Comparison of ENCODE assay signal across 13 cellular contexts in the genomic region with DNA sequence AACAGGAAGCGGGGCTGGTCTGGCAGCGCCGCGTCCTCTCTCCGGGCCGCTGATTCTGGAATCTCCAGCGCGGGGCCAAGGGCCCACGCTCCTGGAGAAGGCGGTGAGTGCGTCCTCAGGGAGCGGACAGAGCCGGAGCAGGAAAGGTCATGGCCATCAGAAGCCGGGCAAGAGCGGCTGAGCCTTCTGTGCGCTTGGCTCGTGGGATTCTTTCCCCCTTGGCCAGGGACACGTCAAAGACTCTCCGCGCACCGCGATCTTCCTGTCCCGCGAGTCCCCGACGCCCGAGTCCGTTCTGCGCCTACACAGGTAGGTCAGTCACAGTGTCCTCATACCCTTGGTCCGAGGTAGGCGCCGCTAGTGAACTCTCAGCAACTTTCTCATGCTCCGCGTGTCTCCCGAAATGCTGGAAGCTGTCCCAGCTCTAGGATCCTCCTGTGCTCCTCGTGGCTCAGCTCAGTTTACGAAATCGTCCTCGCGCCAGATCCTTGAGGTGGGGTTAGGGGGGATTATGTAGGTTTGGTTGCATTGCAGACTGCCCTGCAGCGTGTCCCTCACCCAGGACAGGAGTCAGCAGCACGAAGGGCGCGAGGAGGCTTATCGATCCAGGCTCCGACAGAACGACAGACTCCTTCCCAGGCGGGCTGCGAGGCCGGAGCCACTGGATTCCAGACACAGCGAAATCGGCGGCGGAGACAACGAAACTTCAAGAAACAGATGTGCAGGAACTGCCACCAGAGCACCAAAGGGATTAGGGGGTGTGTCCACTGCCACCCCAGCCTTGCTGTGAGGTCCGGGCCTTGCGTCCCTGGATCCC. TPM values are rescaled to one million over a fixed set of nuclear protein-coding genes. Genes with fewer than 3 reads are reported as not detected.
DNase-seq lines count a peak whose midpoint lies in the region; ATAC-seq, FAIRE-seq and TF ChIP-seq lines count a peak whose summit lies in the region.
"Had no signal": no experiment of that assay in that cellular context is flagged by ENCODE, and none has a peak within 500 bp of the region (broad histone marks: within the 10 kb centered on the region; RNA-seq: fewer than 3 reads in every experiment).

No MANE protein-coding gene starts in this region.

- H4K20me1 ChIP-seq in osteoblast (ENCODE audit: insufficient read depth, low read length) = no peaks in the 10 kb centered on the region

- H3K27me3 Mint-ChIP-seq in activated B cell treated with CpG ODN at 0.5 μM for 24 hours = peaks cover 74% of the 10 kb centered on the region

- peak overlapping the region; percentile 73 for H3K4me3 Mint-ChIP-seq in activated B cell treated with CpG ODN at 0.5 μM for 24 hours

- intact Hi-C loops in activated B cell treated with CpG ODN at 0.5 μM for 24 hours (cut with micrococcal nuclease) (no loop called here), cardiac septum (cut with DNase I) (no loop called here)

- no peaks in the 10 kb centered on the region for H3K36me3 Mint-ChIP-seq in activated B cell treated with CpG ODN at 0.5 μM for 24 hours (ENCODE audit: low read depth)

- H3K4me1 Mint-ChIP-seq in activated B cell treated with CpG ODN at 0.5 μM for 24 hours = peaks cover 29% of the 10 kb centered on the region

- no peaks in the 10 kb centered on the region for H3K36me3 ChIP-seq in ES-I3 (ENCODE audit: insufficient read depth, low read length)
- no peaks in the 10 kb centered on the region for H3K36me3 ChIP-seq in osteoblast (ENCODE audit: insufficient read depth, low read length)
- H3K36me3 ChIP-seq: upper lobe of right lung had no signal

- no peaks in the 10 kb centered on the region for H3K79me2 ChIP-seq in osteoblast (ENCODE audit: insufficient read depth, low read length)

- H3K9ac ChIP-seq in ES-I3 (ENCODE audit: low read depth, low read length) = peak overlapping the region; percentile 55; the same call in 1 of the 2 replicates

- H2AFZ ChIP-seq in osteoblast (ENCODE audit: low read length) = no peak overlapping the region

- ATAC-seq in activated B cell treated with CpG ODN at 0.5 μM for 24 hours (ENCODE audit: low read depth) (no peak), HG03135 (IDR thresholded peaks at IDR 0.05; ENCODE audit: unreplicated experiment) (no peak), GM18498 (IDR thresholded peaks at IDR 0.05; ENCODE audit: unreplicated experiment) (no peak)
- ATAC-seq: upper lobe of right lung had no signal

- POLR2A ChIA-PET in activated B cell treated with CpG ODN at 0.5 μM for 24 hours (lab: Charles Lee) = no interaction called here

- DNase-seq in activated B cell treated with CpG ODN at 0.5 μM for 24 hours = no peak
- DNase-seq in cardiac septum (ENCODE audit: low spot score) = peak; percentile 59
- DNase-seq in osteoblast (ENCODE audit: insufficient read length, low spot score, missing footprints) = peak; percentile 91
- DNase-seq in HUDEP-2 (lab: John Stamatoyannopoulos, UW; ENCODE audit: unreplicated experiment in 76 of 76) = no peak
- DNase-seq in urothelium cell line (ENCODE audit: low spot score) = no peak
- DNase-seq: DND-41; NCI-H748 treated with DMSO at 0.1 percent for 48 hours; stimulated activated CD4-positive, alpha-beta T cell treated with anti-CD3 and anti-CD28 coated beads, Interleukin-15, amount 100 ng/mL, for 24 hours; upper lobe of right lung had no signal

- CTCF ChIA-PET in activated B cell treated with CpG ODN at 0.5 μM for 24 hours (lab: Charles Lee) = no interaction called here

- peaks cover 92% of the 10 kb centered on the region for H3K27me3 ChIP-seq in osteoblast (ENCODE audit: insufficient read depth, low read length)

- H3K4me3 ChIP-seq in osteoblast (ENCODE audit: insufficient read depth, low read length) = peak overlapping the region; percentile 55
- H3K4me3 ChIP-seq: upper lobe of right lung had no signal

- H3K27ac ChIP-seq in osteoblast (ENCODE audit: low read depth, low read length) = no peak overlapping the region
- H3K27ac ChIP-seq: upper lobe of right lung, VCaP had no signal

- no peak overlapping the region for H3K27ac Mint-ChIP-seq in activated B cell treated with CpG ODN at 0.5 μM for 24 hours

- TF ChIP-seq CTCF in activated B cell treated with CpG ODN at 0.5 μM for 24 hours (IDR thresholded peaks at IDR 0.05) (no peak), osteoblast (IDR thresholded peaks at IDR 0.05; ENCODE audit: extremely low read depth, low read depth, low read length) (no peak)

- FAIRE-seq in urothelium cell line (lab: Jason Lieb, UNC) = no peak

- no peaks in the 10 kb centered on the region for H3K9me3 Mint-ChIP-seq in activated B cell treated with CpG ODN at 0.5 μM for 24 hours

- H3K4me1 ChIP-seq in ES-I3 (ENCODE audit: insufficient read depth, low read length) (no peaks in the 10 kb centered on the region; the same call in 1 of the 2 replicates), osteoblast (ENCODE audit: insufficient read depth, low read length) (peaks cover 11% of the 10 kb centered on the region)

- H3K4me2 ChIP-seq in osteoblast (ENCODE audit: insufficient read depth, low read length) = peak overlapping the region; percentile 67

- H3K9me3 ChIP-seq in ES-I3 (ENCODE audit: control insufficient read depth, insufficient read depth, low read length) (no peaks in the 10 kb centered on the region), osteoblast (ENCODE audit: low read depth, low read length) (no peaks in the 10 kb centered on the region)
- H3K9me3 ChIP-seq: upper lobe of right lung had no signal

RNA-seq across cellular contexts. Expression of gene LHX6, which starts 8.7 kb away (rescaled TPM):
- total RNA-seq in activated B cell treated with CpG ODN at 0.5 μM for 24 hours (not detected in 2 replicates), cardiac septum (10.8 TPM), osteoblast (not detected in 2 replicates)

RNA-seq across cellular contexts. Expression of gene RBM18, which starts 44.6 kb away (rescaled TPM):
- 14.2 and 15.3 TPM in 2 replicates for total RNA-seq in activated B cell treated with CpG ODN at 0.5 μM for 24 hours
- 32.3 TPM for total RNA-seq in cardiac septum
- total RNA-seq in osteoblast = 10.0 and 10.9 TPM in 2 replicates

RNA-seq across cellular contexts. Expression of gene MRRF, which starts 44.6 kb away (rescaled TPM):
- total RNA-seq in activated B cell treated with CpG ODN at 0.5 μM for 24 hours (55.2 and 60.6 TPM in 2 replicates), cardiac septum (35.9 TPM), osteoblast (35.8 and 41.5 TPM in 2 replicates)

Comparison
In these comparisons a context has a peak if more than half of its experiments do, and no peak if none do; other contexts are left out.
1. DNase-seq: peak in cardiac septum (single experiment) and osteoblast (single experiment); none in activated B cell treated with CpG ODN at 0.5 μM for 24 hours (single experiment), HUDEP-2 (0 of 76) and urothelium cell line (single experiment).
2. RNA of gene LHX6, which starts 8.7 kb away (total RNA-seq): 10.8 TPM in cardiac septum (single experiment); not detected in activated B cell treated with CpG ODN at 0.5 μM for 24 hours and not detected in osteoblast; every median in the first group is over 10 times any median in the second.